In genomic region chr13:38176664-38177063, GRCh38 we compare ENCODE assay signal across 22 cellular contexts.
"Had no signal": no experiment of that assay in that cellular context is flagged by ENCODE, and none has a peak within 500 bp of the region (broad histone marks: within the 10 kb centered on the region; RNA-seq: fewer than 3 reads in every experiment).

No MANE protein-coding gene starts in this region.

- H3K4me3 ChIP-seq: K562, PC-9, Peyer's patch, SJCRH30 had no signal

- H3K27ac ChIP-seq: PC-9, Peyer's patch, SJCRH30 had no signal

- H3K9me3 ChIP-seq: Peyer's patch, SJCRH30 had no signal

- DNase-seq: NCI-H1092, NCI-H1105 treated with DMSO at 0.1 percent for 48 hours, NCI-H1436, NCI-H187, NCI-H2029, NCI-H2081 treated with DMSO at 0.1 percent for 48 hours, NCI-H2171, NCI-H226, NCI-H446, NCI-H510A, NCI-H524 treated with DMSO at 0.1 percent for 48 hours, NCI-H69, NCI-H774, OCI-M1, PC-9, Peyer's patch, SHP77 treated with DMSO at 0.1 percent for 48 hours, SJCRH30 had no signal

- H3K4me1 ChIP-seq: Peyer's patch, SJCRH30 had no signal

- H2AFZ ChIP-seq: PC-9 had no signal

- ATAC-seq: HepG2, K562, Right ventricle myocardium inferior, SK-N-SH treated with all-trans-retinoic acid at 6 μM for 48 hours had no signal

- H3K36me3 ChIP-seq: Peyer's patch, SJCRH30 had no signal

- H3K27me3 ChIP-seq: Peyer's patch, SJCRH30 had no signal

- H3K4me2 ChIP-seq: PC-9 had no signal
